In the genomic region with DNA sequence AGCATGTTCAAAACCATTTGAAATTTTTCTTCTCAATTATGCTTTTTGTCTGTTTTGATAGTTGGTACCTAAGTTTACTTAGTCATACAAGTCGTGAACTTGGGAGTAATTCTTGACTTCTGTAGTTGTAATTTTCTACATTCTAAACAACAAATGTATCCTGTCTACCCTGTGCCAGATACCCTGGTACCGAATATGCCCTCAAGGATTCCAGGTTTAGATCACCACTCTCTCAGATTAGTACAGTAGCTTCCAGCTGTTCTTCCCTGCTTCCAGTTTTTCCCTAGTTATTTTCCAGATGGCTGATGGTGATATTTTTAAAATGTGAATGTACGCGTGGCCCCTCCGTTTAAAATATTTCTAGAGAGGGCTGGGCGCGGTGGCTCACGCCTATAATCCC, we compare ENCODE assay signal across 2 cellular contexts.
TF ChIP-seq lines count a peak whose summit lies in the region.

No MANE protein-coding gene starts in this region.

TF ChIP-seq in H1, 55 proteins besides CTCF, POLR2A, EP300 and RAD21:
- TF ChIP-seq GTF2F1 (IDR thresholded peaks at IDR 0.05; ENCODE audit: borderline replicate concordance, low read depth, low read length): no peak
- no peak for TF ChIP-seq TBP (IDR thresholded peaks at IDR 0.05; ENCODE audit: low read depth, low read length)
- TF ChIP-seq HDAC6 (IDR thresholded peaks at IDR 0.05; ENCODE audit: low read depth, low read length): no peak
- TF ChIP-seq, protein P1, sequence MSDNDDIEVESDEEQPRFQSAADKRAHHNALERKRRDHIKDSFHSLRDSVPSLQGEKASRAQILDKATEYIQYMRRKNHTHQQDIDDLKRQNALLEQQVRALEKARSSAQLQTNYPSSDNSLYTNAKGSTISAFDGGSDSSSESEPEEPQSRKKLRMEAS (IDR thresholded peaks at IDR 0.05): no peak
- TF ChIP-seq, protein P2, sequence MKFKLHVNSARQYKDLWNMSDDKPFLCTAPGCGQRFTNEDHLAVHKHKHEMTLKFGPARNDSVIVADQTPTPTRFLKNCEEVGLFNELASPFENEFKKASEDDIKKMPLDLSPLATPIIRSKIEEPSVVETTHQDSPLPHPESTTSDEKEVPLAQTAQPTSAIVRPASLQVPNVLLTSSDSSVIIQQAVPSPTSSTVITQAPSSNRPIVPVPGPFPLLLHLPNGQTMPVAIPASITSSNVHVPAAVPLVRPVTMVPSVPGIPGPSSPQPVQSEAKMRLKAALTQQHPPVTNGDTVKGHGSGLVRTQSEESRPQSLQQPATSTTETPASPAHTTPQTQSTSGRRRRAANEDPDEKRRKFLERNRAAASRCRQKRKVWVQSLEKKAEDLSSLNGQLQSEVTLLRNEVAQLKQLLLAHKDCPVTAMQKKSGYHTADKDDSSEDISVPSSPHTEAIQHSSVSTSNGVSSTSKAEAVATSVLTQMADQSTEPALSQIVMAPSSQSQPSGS (IDR thresholded peaks at IDR 0.05; ENCODE audit: low read length): no peak
- TF ChIP-seq CHD2 (IDR thresholded peaks at IDR 0.05; ENCODE audit: low read length): no peak
- TF ChIP-seq POU5F1 (IDR thresholded peaks at IDR 0.05; ENCODE audit: low read depth, low read length): no peak
- no peak for TF ChIP-seq RXRA (IDR thresholded peaks at IDR 0.05; ENCODE audit: insufficient read depth, low read depth, low read length)
- no peak for TF ChIP-seq ZNF274 (IDR thresholded peaks at IDR 0.05; ENCODE audit: borderline replicate concordance, extremely low read depth, low read length)

TF ChIP-seq in SK-N-SH, 30 proteins besides CTCF, POLR2A, EP300 and RAD21:
- no peak for TF ChIP-seq MXI1 (IDR thresholded peaks at IDR 0.05; ENCODE audit: low read depth, low read length)
- TF ChIP-seq MEF2A (IDR thresholded peaks at IDR 0.05; ENCODE audit: borderline replicate concordance, low read depth): no peak
- TF ChIP-seq POLR2AphosphoS5 (IDR thresholded peaks at IDR 0.05; ENCODE audit: low read depth, low read length): no peak
- TF ChIP-seq, protein P1 (IDR thresholded peaks at IDR 0.05; ENCODE audit: low read depth): no peak
- TF ChIP-seq GATA2 (CRISPR knock-in tag; IDR thresholded peaks at IDR 0.05): no peak
- TF ChIP-seq NRF1 (IDR thresholded peaks at IDR 0.05; ENCODE audit: low read depth, low read length): no peak
- no peak for TF ChIP-seq FOXJ3 (CRISPR knock-in tag; IDR thresholded peaks at IDR 0.05)
- TF ChIP-seq ELF1 (IDR thresholded peaks at IDR 0.05): no peak
- TF ChIP-seq TAF1 (IDR thresholded peaks at IDR 0.05; ENCODE audit: borderline replicate concordance, low read depth, low read length): no peak
- no peak for TF ChIP-seq YY1 (IDR thresholded peaks at IDR 0.05; ENCODE audit: low read depth)
- no peak for TF ChIP-seq GABPA (IDR thresholded peaks at IDR 0.05; ENCODE audit: low read depth)
- TF ChIP-seq, protein P3, sequence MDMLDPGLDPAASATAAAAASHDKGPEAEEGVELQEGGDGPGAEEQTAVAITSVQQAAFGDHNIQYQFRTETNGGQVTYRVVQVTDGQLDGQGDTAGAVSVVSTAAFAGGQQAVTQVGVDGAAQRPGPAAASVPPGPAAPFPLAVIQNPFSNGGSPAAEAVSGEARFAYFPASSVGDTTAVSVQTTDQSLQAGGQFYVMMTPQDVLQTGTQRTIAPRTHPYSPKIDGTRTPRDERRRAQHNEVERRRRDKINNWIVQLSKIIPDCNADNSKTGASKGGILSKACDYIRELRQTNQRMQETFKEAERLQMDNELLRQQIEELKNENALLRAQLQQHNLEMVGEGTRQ (IDR thresholded peaks at IDR 0.05; ENCODE audit: borderline replicate concordance, low read depth, low read length): no peak
- TF ChIP-seq RFX5 (IDR thresholded peaks at IDR 0.05; ENCODE audit: low read length): no peak
- TF ChIP-seq NFIC (IDR thresholded peaks at IDR 0.05; ENCODE audit: borderline replicate concordance): no peak
- no peak for TF ChIP-seq JUND (IDR thresholded peaks at IDR 0.05)
- no peak for TF ChIP-seq RXRA (IDR thresholded peaks at IDR 0.05; ENCODE audit: borderline replicate concordance, low read depth)
- no peak for TF ChIP-seq CHD2 (IDR thresholded peaks at IDR 0.05; ENCODE audit: low read length, partially characterized antibody)
